25 cellular contexts compared by ENCODE assay signal in genomic region chr1:214116258-214116657, GRCh38.
"Had no signal": no experiment of that assay in that cellular context is flagged by ENCODE, and none has a peak within 500 bp of the region (broad histone marks: within the 10 kb centered on the region; RNA-seq: fewer than 3 reads in every experiment).

No MANE protein-coding gene starts in this region.

- H3K9me3 ChIP-seq: body of pancreas had no signal

- H3K4me3 ChIP-seq: body of pancreas, K562 had no signal

- H3K4me3 Mint-ChIP-seq: activated CD8-positive, alpha-beta T cell treated with anti-CD3 and anti-CD28 coated beads, Interleukin-2, amount 10 ng/mL, durations not matched to agents 7 days and 5 days; activated naive CD8-positive, alpha-beta T cell treated with anti-CD3 and anti-CD28 coated beads, Interleukin-2, amount 10 ng/mL, durations not matched to agents 7 days and 5 days; T-helper 17 cell; WTC11 had no signal

- ATAC-seq: activated CD8-positive, alpha-beta T cell treated with anti-CD3 and anti-CD28 coated beads, Interleukin-2, amount 10 ng/mL, durations not matched to agents 7 days and 5 days; body of pancreas; K562; T-helper 17 cell; WTC11 had no signal

- H3K27me3 Mint-ChIP-seq: T-helper 17 cell had no signal

- DNase-seq: activated CD4-positive, alpha-beta T cell treated with anti-CD3 and anti-CD28 coated beads for 48 hours; activated CD4-positive, alpha-beta T cell treated with anti-CD3 and anti-CD28 coated beads, Interleukin-2, amount 50 U/mL, for 4 hours; activated CD4-positive, CD25-positive, alpha-beta regulatory T cell treated with anti-CD3 and anti-CD28 coated beads, Interleukin-2, amount 50 U/mL, for 72 hours; activated CD8-positive, alpha-beta memory T cell treated with anti-CD3 and anti-CD28 coated beads, Interleukin-2, amount 50 U/mL, for 48 hours; activated CD8-positive, alpha-beta T cell treated with anti-CD3 and anti-CD28 coated beads, Interleukin-2, amount 10 ng/mL, durations not matched to agents 7 days and 5 days; activated naive CD4-positive, alpha-beta T cell treated with anti-CD3 and anti-CD28 coated beads, Interleukin-2, amount 50 U/mL, for 16 hours; activated naive CD8-positive, alpha-beta T cell treated with anti-CD3 and anti-CD28 coated beads, Interleukin-2, amount 10 ng/mL, durations not matched to agents 7 days and 5 days; activated T-cell treated with anti-CD3 and anti-CD28 coated beads, Interleukin-2, amount 50 U/mL, for 1 hour; aorta; body of pancreas; Karpas-422; MV-4-11; NCI-H1092 treated with DMSO at 0.1 percent for 48 hours; NCI-H1417 treated with DMSO at 0.1 percent for 48 hours; NCI-H1694 treated with DMSO at 0.1 percent for 48 hours; NCI-H2029 treated with DMSO at 0.1 percent for 48 hours; NCI-H345; NCI-H510A; NCI-H526 treated with DMSO at 0.1 percent for 48 hours; NCI-H82; SIG-M5; T-helper 17 cell; T-helper 9 cell had no signal

- H3K27me3 ChIP-seq: body of pancreas had no signal

- H3K27ac Mint-ChIP-seq: activated CD8-positive, alpha-beta T cell treated with anti-CD3 and anti-CD28 coated beads, Interleukin-2, amount 10 ng/mL, durations not matched to agents 7 days and 5 days; activated naive CD8-positive, alpha-beta T cell treated with anti-CD3 and anti-CD28 coated beads, Interleukin-2, amount 10 ng/mL, durations not matched to agents 7 days and 5 days; T-helper 17 cell; WTC11 had no signal

- H3K4me1 Mint-ChIP-seq: activated naive CD8-positive, alpha-beta T cell treated with anti-CD3 and anti-CD28 coated beads, Interleukin-2, amount 10 ng/mL, durations not matched to agents 7 days and 5 days; T-helper 17 cell had no signal

- H3K36me3 Mint-ChIP-seq: activated naive CD8-positive, alpha-beta T cell treated with anti-CD3 and anti-CD28 coated beads, Interleukin-2, amount 10 ng/mL, durations not matched to agents 7 days and 5 days had no signal

- H3K4me1 ChIP-seq: body of pancreas had no signal

- H3K27ac ChIP-seq: body of pancreas had no signal
